ENCODE assay signal across 8 cellular contexts in genomic region chr4:5051692-5052423, GRCh38. TPM values are rescaled to one million over a fixed set of nuclear protein-coding genes. Genes with fewer than 3 reads are reported as not detected.
DNase-seq lines count a peak whose midpoint lies in the region; ATAC-seq and TF ChIP-seq lines count a peak whose summit lies in the region.

No MANE protein-coding gene starts in this region.

- H3K9ac ChIP-seq in DND-41 (ENCODE audit: low read depth, low read length) = peak overlapping the region; percentile 71

- H3K79me2 ChIP-seq in DND-41 (ENCODE audit: insufficient read depth, low read length) = peaks cover 26% of the 10 kb centered on the region

- ATAC-seq in DND-41 (ENCODE audit: insufficient read depth, low read depth) = peak; percentile 25
- ATAC-seq in GM18870 (IDR thresholded peaks at IDR 0.05; ENCODE audit: unreplicated experiment) = no peak
- no peak for ATAC-seq in GM19035 (IDR thresholded peaks at IDR 0.05; ENCODE audit: unreplicated experiment)

- H3K9me3 ChIP-seq in DND-41 (ENCODE audit: insufficient read depth, low read length, severe bottlenecking) = no peaks in the 10 kb centered on the region
- no peaks in the 10 kb centered on the region for H3K9me3 ChIP-seq in SJSA1 (replicated peaks)

- H3K36me3 ChIP-seq in DND-41 (ENCODE audit: insufficient read depth, low read length) (peaks cover 5% of the 10 kb centered on the region; the same call in 1 of the 2 replicates), SJSA1 (no peaks in the 10 kb centered on the region)

- H3K27ac ChIP-seq in DND-41 (ENCODE audit: low read length) (peak overlapping the region; percentile 73), SJSA1 (no peak overlapping the region)

- DNase-seq in DND-41 = peak; percentile 40
- DNase-seq in SJSA1 (ENCODE audit: low read depth in 1 of 2, low spot score in 2 of 2) = no peak
- DNase-seq in glomerular visceral epithelial cell (ENCODE audit: extremely low spot score) = peak; percentile 24
- DNase-seq in posterior cingulate gyrus = peak in 6 of 10 donors; percentile 15 to 91 (median 30)
- no peak for DNase-seq in LoVo (ENCODE audit: low spot score)
- DNase-seq in GM19238 (ENCODE audit: insufficient read length, low spot score) = no peak

- H3K27me3 ChIP-seq in DND-41 (ENCODE audit: insufficient read depth, low read length, poor library complexity) (peaks cover 4% of the 10 kb centered on the region), SJSA1 (replicated peaks) (peaks cover 5% of the 10 kb centered on the region; the same call in 1 of the 2 replicates)

- peak overlapping the region; percentile 74 for H2AFZ ChIP-seq in DND-41 (ENCODE audit: low read depth, low read length)

- H3K4me1 ChIP-seq in DND-41 (ENCODE audit: insufficient read depth, low read length) (peaks cover 35% of the 10 kb centered on the region), SJSA1 (replicated peaks) (peaks cover 12% of the 10 kb centered on the region)

- TF ChIP-seq CTCF in DND-41 (IDR thresholded peaks at IDR 0.05; ENCODE audit: borderline replicate concordance, extremely low read depth, low read length, poor library complexity, severe bottlenecking) = no peak

- H3K4me2 ChIP-seq in DND-41 (ENCODE audit: insufficient read depth, low read length) = peak overlapping the region; percentile 80

- peaks cover 6% of the 10 kb centered on the region; the same call in 1 of the 2 replicates for H4K20me1 ChIP-seq in DND-41 (ENCODE audit: insufficient read depth, low read length)

- intact Hi-C loops in posterior cingulate gyrus (cut with DNase I) = loop anchor here (5.0 to 10.0 kb wide), 2 partner anchors 323 to 410 kb away; no protein-coding TSS in a partner anchor

- peak overlapping the region; percentile 33 to 61; a peak in 3 of 4 replicates for H3K4me3 ChIP-seq in DND-41 (ENCODE audit: low read depth in 1 of 2, low read length in 2 of 2)
- peak overlapping the region; percentile 34 for H3K4me3 ChIP-seq in SJSA1

RNA-seq across cellular contexts. Expression of gene STK32B, which starts 0.6 kb away (rescaled TPM):
- total RNA-seq in SJSA1 (2014; rRNA removed; shearing (Covaris generic)) = 0.38 and 0.50 TPM in 2 replicates

RNA-seq across cellular contexts. Expression of gene CYTL1, which starts 32.6 kb away (rescaled TPM):
- 0.76 and 1.3 TPM in 2 replicates for total RNA-seq in SJSA1 (2014; rRNA removed; shearing (Covaris generic))

Comparison
In these comparisons a context has a peak if more than half of its experiments do, and no peak if none do; other contexts are left out.
1. DNase-seq: peak in DND-41 (single experiment), glomerular visceral epithelial cell (single experiment) and posterior cingulate gyrus (6 of 10); none in SJSA1 (0 of 2), LoVo (single experiment) and GM19238 (single experiment).